Comparison of ENCODE assay signal across 9 cellular contexts in genomic region chr1:31013187-31013864, GRCh38. TPM values are rescaled to one million over a fixed set of nuclear protein-coding genes. Genes with fewer than 3 reads are reported as not detected.
A peak's percentile ranks its signal among the peaks of the same experiment; 100 is the strongest.
DNase-seq lines count a peak whose midpoint lies in the region; ATAC-seq and TF ChIP-seq lines count a peak whose summit lies in the region.
"Had no signal": no experiment of that assay in that cellular context is flagged by ENCODE, and none has a peak within 500 bp of the region (broad histone marks: within the 10 kb centered on the region; RNA-seq: fewer than 3 reads in every experiment).

No MANE protein-coding gene starts in this region.

- no peaks in the 10 kb centered on the region for H3K27me3 ChIP-seq in OCI-LY1 (ENCODE audit: insufficient read depth, low read length)
- H3K27me3 ChIP-seq in mesendoderm (ENCODE audit: insufficient read depth, low read length, poor library complexity), result no peaks in the 10 kb centered on the region
- no peaks in the 10 kb centered on the region for H3K27me3 ChIP-seq in osteoblast (ENCODE audit: insufficient read depth, low read length)
- H3K27me3 ChIP-seq: stomach had no signal

- no peak overlapping the region for H3K4me3 ChIP-seq in OCI-LY1 (ENCODE audit: low read depth, low read length, poor library complexity, severe bottlenecking)
- H3K4me3 ChIP-seq in mesendoderm (ENCODE audit: low read length), result no peak overlapping the region
- no peak overlapping the region for H3K4me3 ChIP-seq in osteoblast (ENCODE audit: insufficient read depth, low read length)
- H3K4me3 ChIP-seq: stomach had no signal

- H4K8ac ChIP-seq in mesendoderm (ENCODE audit: low read depth, low read length), result peak overlapping the region; percentile 39

- H3K36me3 ChIP-seq in OCI-LY1 (ENCODE audit: insufficient read depth, low read length), result peaks cover 15% of the 10 kb centered on the region; the same call in 1 of the 2 replicates
- no peaks in the 10 kb centered on the region for H3K36me3 ChIP-seq in mesendoderm (ENCODE audit: control insufficient read depth, insufficient read depth, low read length)
- peaks cover 5% of the 10 kb centered on the region for H3K36me3 ChIP-seq in osteoblast (ENCODE audit: insufficient read depth, low read length)

- H3K36me3 Mint-ChIP-seq in activated CD4-positive, alpha-beta T cell treated with anti-CD3 and anti-CD28 coated beads, Interleukin-2, amount 10 ng/mL, durations not matched to agents 7 days and 5 days (ENCODE audit: low read depth), result peaks cover 3% of the 10 kb centered on the region
- peaks cover 7 to 16% of the 10 kb centered on the region in 2 donors for H3K36me3 Mint-ChIP-seq in CD14-positive monocyte

- no peaks in the 10 kb centered on the region for H3K27me3 Mint-ChIP-seq in activated CD4-positive, alpha-beta T cell treated with anti-CD3 and anti-CD28 coated beads, Interleukin-2, amount 10 ng/mL, durations not matched to agents 7 days and 5 days
- H3K27me3 Mint-ChIP-seq in CD14-positive monocyte (ENCODE audit: low read depth in 3 of 3), result no peaks in the 10 kb centered on the region

- H3K4me1 Mint-ChIP-seq in activated CD4-positive, alpha-beta T cell treated with anti-CD3 and anti-CD28 coated beads, Interleukin-2, amount 10 ng/mL, durations not matched to agents 7 days and 5 days, result peaks cover 50% of the 10 kb centered on the region
- peaks cover 22% of the 10 kb centered on the region for H3K4me1 Mint-ChIP-seq in CD14-positive monocyte

- H2BK5ac ChIP-seq in mesendoderm (ENCODE audit: low read length), result no peak overlapping the region

- no peak overlapping the region for H3K18ac ChIP-seq in mesendoderm (ENCODE audit: low read length)

- H2AK5ac ChIP-seq in mesendoderm (ENCODE audit: low read length), result no peak overlapping the region

- H2BK15ac ChIP-seq in mesendoderm (replicated peaks; ENCODE audit: low read depth), result no peak overlapping the region

- H4K5ac ChIP-seq in mesendoderm (ENCODE audit: low read length), result no peak overlapping the region

- H3K4me3 Mint-ChIP-seq in activated CD4-positive, alpha-beta T cell treated with anti-CD3 and anti-CD28 coated beads, Interleukin-2, amount 10 ng/mL, durations not matched to agents 7 days and 5 days, result no peak overlapping the region
- H3K4me3 Mint-ChIP-seq in CD14-positive monocyte, result no peak overlapping the region

- H3K4me2 ChIP-seq in OCI-LY1 (ENCODE audit: low read length), result no peak overlapping the region
- no peak overlapping the region for H3K4me2 ChIP-seq in mesendoderm (ENCODE audit: low read length)
- no peak overlapping the region for H3K4me2 ChIP-seq in osteoblast (ENCODE audit: insufficient read depth, low read length)

- intact Hi-C loops in CD14-positive monocyte (cut with micrococcal nuclease), result no loop called here

- DNase-seq in mesendoderm (no peak), T-helper 9 cell (no peak), osteoblast (ENCODE audit: insufficient read length, low spot score, missing footprints) (no peak), CD14-positive monocyte (ENCODE audit: low spot score) (no peak)
- no peak for DNase-seq in activated CD4-positive, alpha-beta T cell treated with anti-CD3 and anti-CD28 coated beads, Interleukin-2, amount 10 ng/mL, durations not matched to agents 7 days and 5 days
- DNase-seq: stomach had no signal

- H2BK120ac ChIP-seq in mesendoderm (ENCODE audit: low read depth, low read length), result no peak overlapping the region

- no peak overlapping the region for H3K27ac Mint-ChIP-seq in activated CD4-positive, alpha-beta T cell treated with anti-CD3 and anti-CD28 coated beads, Interleukin-2, amount 10 ng/mL, durations not matched to agents 7 days and 5 days
- H3K27ac Mint-ChIP-seq in CD14-positive monocyte, result peak overlapping the region in 3 of 7 donors; percentile 10 to 20 (median 12)

- no peak overlapping the region for H3K9ac ChIP-seq in OCI-LY1 (ENCODE audit: low read length)
- no peak overlapping the region for H3K9ac ChIP-seq in mesendoderm (ENCODE audit: low read length)

- no peak overlapping the region for H3K56ac ChIP-seq in mesendoderm (ENCODE audit: low read length)

- no peak overlapping the region for H3K23ac ChIP-seq in mesendoderm (ENCODE audit: low read length)

- CTCF ChIA-PET in activated CD4-positive, alpha-beta T cell treated with anti-CD3 and anti-CD28 coated beads, Interleukin-2, amount 10 ng/mL, durations not matched to agents 7 days and 5 days (lab: Charles Lee), result interaction anchor here (1.2 kb wide), 1 partner anchor 11 kb away, joined by 4 read pairs; no protein-coding TSS in a partner anchor

- peak; percentile 44 for ATAC-seq in GM18520 (IDR thresholded peaks at IDR 0.05; ENCODE audit: unreplicated experiment)
- peak; percentile 51 for ATAC-seq in HG02870 (IDR thresholded peaks at IDR 0.05; ENCODE audit: unreplicated experiment)

- H3K9me3 ChIP-seq in OCI-LY1 (ENCODE audit: low read length) (no peaks in the 10 kb centered on the region), osteoblast (ENCODE audit: low read depth, low read length) (no peaks in the 10 kb centered on the region)
- H3K9me3 ChIP-seq: stomach had no signal

- H3K27ac ChIP-seq in OCI-LY1 (ENCODE audit: low read depth, low read length, poor library complexity, severe bottlenecking) (peak overlapping the region; percentile 19), mesendoderm (ENCODE audit: low read depth, low read length) (no peak overlapping the region), osteoblast (ENCODE audit: low read depth, low read length) (no peak overlapping the region)
- H3K27ac ChIP-seq: stomach had no signal

- H3K4ac ChIP-seq in mesendoderm (ENCODE audit: low read depth, low read length), result no peak overlapping the region

- no peak for TF ChIP-seq CTCF in OCI-LY1 (IDR thresholded peaks at IDR 0.05; ENCODE audit: low read length)
- TF ChIP-seq CTCF in osteoblast (IDR thresholded peaks at IDR 0.05; ENCODE audit: extremely low read depth, low read depth, low read length), result no peak
- TF ChIP-seq CTCF in CD14-positive monocyte (IDR thresholded peaks at IDR 0.05), result no peak

- H3K79me2 ChIP-seq in OCI-LY1 (ENCODE audit: insufficient read depth, low read length), result peaks cover 97% of the 10 kb centered on the region
- peaks cover 79% of the 10 kb centered on the region for H3K79me2 ChIP-seq in mesendoderm (ENCODE audit: control insufficient read depth, insufficient read depth, low read length)
- H3K79me2 ChIP-seq in osteoblast (ENCODE audit: insufficient read depth, low read length), result peaks cover 95% of the 10 kb centered on the region

- no peak overlapping the region for H2AFZ ChIP-seq in OCI-LY1 (ENCODE audit: low read length)
- H2AFZ ChIP-seq in osteoblast (ENCODE audit: low read length), result no peak overlapping the region

- WGBS in mesendoderm (ENCODE audit: extremely low coverage, insufficient coverage, low lambda C conversion rate), result no CpG with 5 or more reads among the region's 3 CpGs

- peaks cover 11% of the 10 kb centered on the region for H3K79me1 ChIP-seq in mesendoderm (ENCODE audit: low read length)

- H3K9me2 ChIP-seq in OCI-LY1 (ENCODE audit: low read depth, low read length), result no peaks in the 10 kb centered on the region

- H3K4me1 ChIP-seq in OCI-LY1 (ENCODE audit: insufficient read depth, low read length, severe bottlenecking) (peaks cover 52% of the 10 kb centered on the region), mesendoderm (ENCODE audit: control insufficient read depth, low read depth, low read length) (peaks cover 8% of the 10 kb centered on the region), osteoblast (ENCODE audit: insufficient read depth, low read length) (peaks cover 35% of the 10 kb centered on the region)

- H4K20me1 ChIP-seq in OCI-LY1 (ENCODE audit: insufficient read depth, low read length), result no peaks in the 10 kb centered on the region
- H4K20me1 ChIP-seq in osteoblast (ENCODE audit: insufficient read depth, low read length), result peaks cover 79% of the 10 kb centered on the region

- POLR2A ChIA-PET in activated CD4-positive, alpha-beta T cell treated with anti-CD3 and anti-CD28 coated beads, Interleukin-2, amount 10 ng/mL, durations not matched to agents 7 days and 5 days (lab: Charles Lee), result interaction anchor here (1.0 kb wide), 1 partner anchor 12 kb away, joined by 4 read pairs; no protein-coding TSS in a partner anchor

- H3F3A ChIP-seq in OCI-LY1 (ENCODE audit: insufficient read depth, low read length), result no peaks in the 10 kb centered on the region

- no peaks in the 10 kb centered on the region for H3K9me3 Mint-ChIP-seq in activated CD4-positive, alpha-beta T cell treated with anti-CD3 and anti-CD28 coated beads, Interleukin-2, amount 10 ng/mL, durations not matched to agents 7 days and 5 days
- no peaks in the 10 kb centered on the region for H3K9me3 Mint-ChIP-seq in CD14-positive monocyte

RNA-seq across cellular contexts. Expression of gene PUM1, which starts 52.2 kb away (rescaled TPM):
- 61.2 TPM for polyA plus RNA-seq in mesendoderm (2013, experiment 1 of 2)
- 61.8 TPM for polyA plus RNA-seq in mesendoderm (2013, experiment 2 of 2)
- total RNA-seq in activated CD4-positive, alpha-beta T cell treated with anti-CD3 and anti-CD28 coated beads, Interleukin-2, amount 10 ng/mL, durations not matched to agents 7 days and 5 days, result 100 to 1,000 TPM in 1 of 2 experiments, 10 to 100 TPM in 1; 99.3 to 102 TPM
- 68.8 and 69.5 TPM in 2 replicates for total RNA-seq in osteoblast
- polyA plus RNA-seq in CD14-positive monocyte, result 10 to 100 TPM; 55.0 to 86.1 TPM
